Comparison of ENCODE assay signal across 8 cellular contexts in genomic region chr10:6151087-6151977, GRCh38. TPM values are rescaled to one million over a fixed set of nuclear protein-coding genes. Genes with fewer than 3 reads are reported as not detected.
DNase-seq lines count a peak whose midpoint lies in the region; ATAC-seq, FAIRE-seq and TF ChIP-seq lines count a peak whose summit lies in the region.

No MANE protein-coding gene starts in this region.

- intact Hi-C loops in thyroid gland (cut with DNase I), result loop anchor here (2.0 kb wide), 1 partner anchor 43 kb away; no protein-coding TSS in a partner anchor

- no peak overlapping the region for H4K91ac ChIP-seq in H1 (replicated peaks; ENCODE audit: insufficient read length, low read length)
- peak overlapping the region; percentile 34 for H4K91ac ChIP-seq in mesenchymal stem cell (ENCODE audit: low read length)

- DNase-seq in G401 (ENCODE audit: low spot score), result peak; percentile 55
- DNase-seq in GM20000 (ENCODE audit: low spot score), result peak; percentile 80
- peak; percentile 28 for DNase-seq in WERI-Rb-1
- DNase-seq in H1 (ENCODE audit: low read depth in 1 of 2, low spot score in 2 of 2), result peak; percentile 61 to 81
- DNase-seq in mesenchymal stem cell, result peak; percentile 76
- DNase-seq in thyroid gland, result peak; percentile 65 to 67
- no peak for DNase-seq in NCI-H1092 (lab: John Stamatoyannopoulos, UW)

- H2AFZ ChIP-seq in H1 (ENCODE audit: low read length) (no peak overlapping the region), mesenchymal stem cell (ENCODE audit: low read depth, low read length) (peak overlapping the region; percentile 46)

- H3K79me1 ChIP-seq in H1 (ENCODE audit: low read depth, low read length) (peaks cover 8% of the 10 kb centered on the region), mesenchymal stem cell (replicated peaks; ENCODE audit: low read length, poor library complexity, severe bottlenecking) (peaks cover 41% of the 10 kb centered on the region)

- ATAC-seq in HG03565 (IDR thresholded peaks at IDR 0.05; ENCODE audit: unreplicated experiment), result peak; percentile 59

- no peak overlapping the region for H4K5ac ChIP-seq in H1 (ENCODE audit: insufficient read length, low read depth, low read length)

- H3K27ac ChIP-seq in WERI-Rb-1 (no peak overlapping the region), H1 (ENCODE audit: low read depth, low read length) (no peak overlapping the region), mesenchymal stem cell (ENCODE audit: low read length, poor library complexity, severe bottlenecking) (no peak overlapping the region), thyroid gland (no peak overlapping the region)

- TF ChIP-seq CTCF in GM20000 (IDR thresholded peaks at IDR 0.05; ENCODE audit: extremely low read depth, missing control alignments) (peak; percentile 81), WERI-Rb-1 (IDR thresholded peaks at IDR 0.05; ENCODE audit: low read depth, low read length) (peak; percentile 60), H1 (IDR thresholded peaks at IDR 0.05; ENCODE audit: control extremely low read depth in 1 of 3, insufficient read depth in 1 of 3, low read depth in 1 of 3, low read length in 3 of 3) (peak; percentile 68 to 87 (median 76)), thyroid gland (IDR thresholded peaks at IDR 0.05) (peak in 5 of 6 experiments; percentile 51 to 73 (median 55))

- H3K79me2 ChIP-seq in H1 (ENCODE audit: control insufficient read depth in 1 of 2, insufficient read depth in 2 of 2, low read length in 2 of 2), result peaks cover 0 to 18% of the 10 kb centered on the region in 2 experiments; a peak in 2 of 4 replicates

- no peak for TF ChIP-seq EP300 in H1 (IDR thresholded peaks at IDR 0.05; ENCODE audit: borderline replicate concordance in 1 of 2, low read depth in 2 of 2, low read length in 2 of 2)

- H3K56ac ChIP-seq in H1 (replicated peaks; ENCODE audit: insufficient read length, low read depth, low read length), result no peak overlapping the region

- in situ Hi-C loops in G401 (cut with HindIII; ENCODE audit: low sequenced_read_pairs), result no loop called here

- peak; percentile 78 for FAIRE-seq in H1 (lab: Jason Lieb, UNC)

- H3K9me3 ChIP-seq in WERI-Rb-1 (ENCODE audit: severe bottlenecking) (no peaks in the 10 kb centered on the region), H1 (ENCODE audit: insufficient read depth in 2 of 2, low read depth in 1 of 2, low read length in 1 of 2) (no peaks in the 10 kb centered on the region), mesenchymal stem cell (ENCODE audit: control insufficient read depth, low read length) (no peaks in the 10 kb centered on the region), thyroid gland (no peaks in the 10 kb centered on the region)

- H3K4ac ChIP-seq in H1 (replicated peaks; ENCODE audit: insufficient read length, low read depth, low read length) (no peak overlapping the region), mesenchymal stem cell (ENCODE audit: low read depth in 1 of 2, low read length in 2 of 2) (peak overlapping the region in 1 of 2 experiments; percentile 84)

- H3K4me1 ChIP-seq in H1 (replicated peaks in 1 of 4; ENCODE audit: control insufficient read depth in 3 of 4, insufficient read depth in 4 of 4, low read length in 3 of 4) (peaks cover 0 to 5% (median 4%) of the 10 kb centered on the region in 4 experiments; a peak in 6 of 7 replicates), mesenchymal stem cell (ENCODE audit: control insufficient read depth, insufficient read depth, low read depth, low read length) (peaks cover 11% of the 10 kb centered on the region), thyroid gland (peaks cover 0 to 12% of the 10 kb centered on the region in 2 donors)

- H4K8ac ChIP-seq in H1 (ENCODE audit: extremely low read depth, insufficient read depth, low read length), result no peak overlapping the region
- H4K8ac ChIP-seq in mesenchymal stem cell (ENCODE audit: low read length), result peak overlapping the region; percentile 38

- H3K14ac ChIP-seq in H1 (ENCODE audit: insufficient read length) (no peak overlapping the region), mesenchymal stem cell (ENCODE audit: low read length in 2 of 2) (peak overlapping the region in 1 of 2 experiments; percentile 83)

- H2BK20ac ChIP-seq in H1 (ENCODE audit: low read length), result no peak overlapping the region

- POLR2A ChIA-PET in H1 (lab: Charles Lee; ENCODE audit: partially characterized antibody), result interaction anchor here (1.1 to 5.7 kb wide), 4 partner anchors 11 to 51 kb away, joined by 3 to 24 read pairs (median 4); partner anchors contain the start of gene PFKFB3

- peaks cover 21% of the 10 kb centered on the region for H3K27me3 ChIP-seq in WERI-Rb-1 (ENCODE audit: insufficient read depth, low read depth, severe bottlenecking)
- no peaks in the 10 kb centered on the region for H3K27me3 ChIP-seq in H1 (replicated peaks in 1 of 4; ENCODE audit: control insufficient read depth in 3 of 4, extremely low read depth in 1 of 4, insufficient read depth in 3 of 4, low read length in 3 of 4)
- no peaks in the 10 kb centered on the region for H3K27me3 ChIP-seq in mesenchymal stem cell (ENCODE audit: control insufficient read depth in 1 of 2, insufficient read depth in 1 of 2, low read length in 2 of 2)
- H3K27me3 ChIP-seq in thyroid gland, result no peaks in the 10 kb centered on the region

- H3K4me2 ChIP-seq in H1 (ENCODE audit: insufficient read depth in 1 of 2, low read depth in 2 of 2, low read length in 2 of 2) (peak overlapping the region; percentile 17 to 55), mesenchymal stem cell (ENCODE audit: low read length, poor library complexity, severe bottlenecking) (no peak overlapping the region)

- TF ChIP-seq RAD21 in H1 (IDR thresholded peaks at IDR 0.05 in 1 of 2, conservative IDR thresholded peaks at IDR 0.05 in 1 of 2; ENCODE audit: low read depth in 2 of 2, low read length in 2 of 2), result peak; percentile 54 to 58

- H3K4me3 ChIP-seq in WERI-Rb-1 (ENCODE audit: low read depth, low read length) (no peak overlapping the region), H1 (ENCODE audit: extremely low read depth in 1 of 4, insufficient read depth in 2 of 4, low read depth in 3 of 4, low read length in 4 of 4) (peak overlapping the region in 1 of 4 experiments; percentile 26; a peak in 2 of 8 replicates), mesenchymal stem cell (ENCODE audit: insufficient read depth in 1 of 2, low read depth in 1 of 2, low read length in 2 of 2) (no peak overlapping the region), thyroid gland (replicated peaks in 1 of 3) (no peak overlapping the region)

- H3K18ac ChIP-seq in H1 (ENCODE audit: extremely low read depth, low read length) (no peak overlapping the region), mesenchymal stem cell (ENCODE audit: low read depth in 1 of 2, low read length in 2 of 2) (peak overlapping the region in 1 of 2 experiments; percentile 66)

- 45% methylated on average over 22 of the region's 22 CpGs; no CpG with 5 or more reads in 1 of the 2 experiments for WGBS in H1 (ENCODE audit: extremely low coverage in 1 of 2, insufficient coverage in 1 of 2, insufficient read length in 1 of 2, insufficient replicate concordance in 2 of 2, low coverage in 1 of 2, low lambda C conversion rate in 2 of 2, missing lambda C conversion rate in 1 of 2), 2 experiments
- WGBS in mesenchymal stem cell, result 44% methylated on average over 21 of the region's 22 CpGs
- 16 to 34% methylated on average over 17 to 19 of the region's 22 CpGs for WGBS in thyroid gland, 2 donors

- H2AK5ac ChIP-seq in H1 (ENCODE audit: low read depth, low read length) (no peak overlapping the region), mesenchymal stem cell (ENCODE audit: low read length, severe bottlenecking) (no peak overlapping the region)

- H3K23ac ChIP-seq in H1 (ENCODE audit: insufficient read length) (no peak overlapping the region), mesenchymal stem cell (ENCODE audit: low read length in 2 of 2) (no peak overlapping the region)

- H3K9ac ChIP-seq in H1 (replicated peaks in 1 of 4; ENCODE audit: extremely low read depth in 1 of 4, low read depth in 3 of 4, low read length in 3 of 4) (no peak overlapping the region), mesenchymal stem cell (ENCODE audit: low read length) (peak overlapping the region; percentile 18)

- CTCF ChIA-PET in H1 (lab: Charles Lee; ENCODE audit: partially characterized antibody), result interaction anchor here (0.6 to 7.4 kb wide), 31 partner anchors 9 to 1202 kb away, joined by 3 to 51 read pairs (median 4); partner anchors contain the start of gene PFKFB3

- peaks cover 2 to 19% of the 10 kb centered on the region in 2 experiments for H4K20me1 ChIP-seq in H1 (replicated peaks in 1 of 2; ENCODE audit: control insufficient read depth in 1 of 2, insufficient read depth in 2 of 2, low read length in 2 of 2)

- H2BK5ac ChIP-seq in H1 (ENCODE audit: low read depth, low read length) (no peak overlapping the region), mesenchymal stem cell (ENCODE audit: low read depth, low read length, poor library complexity, severe bottlenecking) (no peak overlapping the region)

- TF ChIP-seq POLR2A in H1 (IDR thresholded peaks at IDR 0.05; ENCODE audit: control extremely low read depth in 1 of 2, low read depth in 2 of 2, low read length in 2 of 2) (no peak), thyroid gland (IDR thresholded peaks at IDR 0.05) (no peak)

- H3K36me3 ChIP-seq in WERI-Rb-1 (no peaks in the 10 kb centered on the region), H1 (ENCODE audit: control insufficient read depth in 2 of 4, insufficient read depth in 4 of 4, low read length in 3 of 4) (no peaks in the 10 kb centered on the region), mesenchymal stem cell (ENCODE audit: control insufficient read depth in 1 of 2, insufficient read depth in 2 of 2, low read depth in 1 of 2, low read length in 2 of 2) (peaks cover 0 to 6% of the 10 kb centered on the region in 2 experiments), thyroid gland (no peaks in the 10 kb centered on the region)

- H2BK15ac ChIP-seq in H1 (ENCODE audit: low read length), result no peak overlapping the region
- no peak overlapping the region for H2BK15ac ChIP-seq in mesenchymal stem cell (ENCODE audit: low read depth, poor library complexity, severe bottlenecking)

- no peak overlapping the region for H2BK12ac ChIP-seq in H1 (ENCODE audit: low read depth, low read length)
- peak overlapping the region in 1 of 2 experiments; percentile 64 for H2BK12ac ChIP-seq in mesenchymal stem cell (ENCODE audit: low read length in 2 of 2)

- H2BK120ac ChIP-seq in H1 (replicated peaks; ENCODE audit: low read depth, low read length) (no peak overlapping the region), mesenchymal stem cell (ENCODE audit: low read depth, low read length) (no peak overlapping the region)

- H3K23me2 ChIP-seq in H1 (ENCODE audit: low read depth, low read length), result no peaks in the 10 kb centered on the region; the same call in 1 of the 2 replicates

RNA-seq across cellular contexts. Expression of gene PFKFB3, which starts 51.4 kb away (rescaled TPM):
- total RNA-seq in G401 (2014; rRNA removed; shearing (Covaris generic)), result 5.2 and 11.0 TPM in 2 replicates
- 27.3 and 32.0 TPM in 2 replicates for total RNA-seq in H1 (2021; fragmentation: NEBNext Ultra II Directional; extraction: Animal tissue kit (Norgen Biotek cat#: 25700))
- 15.6 and 27.5 TPM in 2 replicates for polyA plus RNA-seq in H1 (2011; rRNA removed)
- polyA plus RNA-seq in H1 (2011; cell fraction: cytosol; rRNA removed), result 16.8 TPM
- 47.6 TPM for polyA plus RNA-seq in H1 (2011; cell fraction: nucleus; rRNA removed)
- 18.4 to 25.7 TPM (median 22.3 TPM) in 4 replicates for polyA plus RNA-seq in H1 (2012, experiment 1 of 2)
- 11.8 TPM for polyA plus RNA-seq in H1 (2012, experiment 2 of 2)
- polyA plus RNA-seq in H1 (2013, experiment 1 of 2), result 11.7 TPM
- polyA plus RNA-seq in H1 (2013, experiment 2 of 2), result 11.3 TPM
- 28.8 and 34.1 TPM in 2 replicates for polyA minus RNA-seq in H1 (2011; rRNA and poly(A)+ RNA removed)
- polyA minus RNA-seq in H1 (2011; cell fraction: cytosol; rRNA and poly(A)+ RNA removed), result 15.3 TPM
- polyA minus RNA-seq in H1 (2011; cell fraction: nucleus; rRNA and poly(A)+ RNA removed), result 55.3 TPM
- 14.6 TPM for polyA plus RNA-seq in mesenchymal stem cell (2013, experiment 1 of 2)
- polyA plus RNA-seq in mesenchymal stem cell (2013, experiment 2 of 2), result 15.8 TPM
- 10 to 100 TPM in 2 of 4 donors, 1 to 10 TPM in 2; 8.4 to 11.8 (median 9.4) TPM for total RNA-seq in thyroid gland
